1 cellular context compared by ENCODE assay signal in genomic region chr17:74957935-74958549, GRCh38.
A peak's percentile ranks its signal among the peaks of the same experiment; 100 is the strongest.
TF ChIP-seq lines count a peak whose summit lies in the region.

No MANE protein-coding gene starts in this region.

TF ChIP-seq in HepG2, 621 proteins besides CTCF, POLR2A, EP300 and RAD21 (continued from another document):
- TF ChIP-seq ZNF687 (CRISPR knock-in tag; IDR thresholded peaks at IDR 0.05): peak; percentile 6; the same call in 1 of the 2 replicates
- TF ChIP-seq HNRNPUL1 (IDR thresholded peaks at IDR 0.05; ENCODE audit: low read depth, low read length): no peak
- TF ChIP-seq YY1 (IDR thresholded peaks at IDR 0.05; ENCODE audit: insufficient read depth, insufficient replicate concordance, low read depth, low read length): peak; percentile 41
- no peak for TF ChIP-seq ZNF619 (CRISPR knock-in tag; IDR thresholded peaks at IDR 0.05)
- no peak for TF ChIP-seq CREB1 (IDR thresholded peaks at IDR 0.05)
- TF ChIP-seq CREB1 (CRISPR knock-in tag; IDR thresholded peaks at IDR 0.05): no peak
- TF ChIP-seq ZNF605 (CRISPR knock-in tag; IDR thresholded peaks at IDR 0.05): no peak
- TF ChIP-seq, protein P1, sequence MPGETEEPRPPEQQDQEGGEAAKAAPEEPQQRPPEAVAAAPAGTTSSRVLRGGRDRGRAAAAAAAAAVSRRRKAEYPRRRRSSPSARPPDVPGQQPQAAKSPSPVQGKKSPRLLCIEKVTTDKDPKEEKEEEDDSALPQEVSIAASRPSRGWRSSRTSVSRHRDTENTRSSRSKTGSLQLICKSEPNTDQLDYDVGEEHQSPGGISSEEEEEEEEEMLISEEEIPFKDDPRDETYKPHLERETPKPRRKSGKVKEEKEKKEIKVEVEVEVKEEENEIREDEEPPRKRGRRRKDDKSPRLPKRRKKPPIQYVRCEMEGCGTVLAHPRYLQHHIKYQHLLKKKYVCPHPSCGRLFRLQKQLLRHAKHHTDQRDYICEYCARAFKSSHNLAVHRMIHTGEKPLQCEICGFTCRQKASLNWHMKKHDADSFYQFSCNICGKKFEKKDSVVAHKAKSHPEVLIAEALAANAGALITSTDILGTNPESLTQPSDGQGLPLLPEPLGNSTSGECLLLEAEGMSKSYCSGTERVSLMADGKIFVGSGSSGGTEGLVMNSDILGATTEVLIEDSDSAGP (CRISPR knock-in tag; IDR thresholded peaks at IDR 0.05; ENCODE audit: borderline replicate concordance): peak; percentile 31; the same call in 1 of the 2 replicates
- TF ChIP-seq, protein P2, sequence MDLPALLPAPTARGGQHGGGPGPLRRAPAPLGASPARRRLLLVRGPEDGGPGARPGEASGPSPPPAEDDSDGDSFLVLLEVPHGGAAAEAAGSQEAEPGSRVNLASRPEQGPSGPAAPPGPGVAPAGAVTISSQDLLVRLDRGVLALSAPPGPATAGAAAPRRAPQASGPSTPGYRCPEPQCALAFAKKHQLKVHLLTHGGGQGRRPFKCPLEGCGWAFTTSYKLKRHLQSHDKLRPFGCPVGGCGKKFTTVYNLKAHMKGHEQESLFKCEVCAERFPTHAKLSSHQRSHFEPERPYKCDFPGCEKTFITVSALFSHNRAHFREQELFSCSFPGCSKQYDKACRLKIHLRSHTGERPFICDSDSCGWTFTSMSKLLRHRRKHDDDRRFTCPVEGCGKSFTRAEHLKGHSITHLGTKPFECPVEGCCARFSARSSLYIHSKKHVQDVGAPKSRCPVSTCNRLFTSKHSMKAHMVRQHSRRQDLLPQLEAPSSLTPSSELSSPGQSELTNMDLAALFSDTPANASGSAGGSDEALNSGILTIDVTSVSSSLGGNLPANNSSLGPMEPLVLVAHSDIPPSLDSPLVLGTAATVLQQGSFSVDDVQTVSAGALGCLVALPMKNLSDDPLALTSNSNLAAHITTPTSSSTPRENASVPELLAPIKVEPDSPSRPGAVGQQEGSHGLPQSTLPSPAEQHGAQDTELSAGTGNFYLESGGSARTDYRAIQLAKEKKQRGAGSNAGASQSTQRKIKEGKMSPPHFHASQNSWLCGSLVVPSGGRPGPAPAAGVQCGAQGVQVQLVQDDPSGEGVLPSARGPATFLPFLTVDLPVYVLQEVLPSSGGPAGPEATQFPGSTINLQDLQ (CRISPR knock-in tag; IDR thresholded peaks at IDR 0.05): no peak
- TF ChIP-seq, protein P3, sequence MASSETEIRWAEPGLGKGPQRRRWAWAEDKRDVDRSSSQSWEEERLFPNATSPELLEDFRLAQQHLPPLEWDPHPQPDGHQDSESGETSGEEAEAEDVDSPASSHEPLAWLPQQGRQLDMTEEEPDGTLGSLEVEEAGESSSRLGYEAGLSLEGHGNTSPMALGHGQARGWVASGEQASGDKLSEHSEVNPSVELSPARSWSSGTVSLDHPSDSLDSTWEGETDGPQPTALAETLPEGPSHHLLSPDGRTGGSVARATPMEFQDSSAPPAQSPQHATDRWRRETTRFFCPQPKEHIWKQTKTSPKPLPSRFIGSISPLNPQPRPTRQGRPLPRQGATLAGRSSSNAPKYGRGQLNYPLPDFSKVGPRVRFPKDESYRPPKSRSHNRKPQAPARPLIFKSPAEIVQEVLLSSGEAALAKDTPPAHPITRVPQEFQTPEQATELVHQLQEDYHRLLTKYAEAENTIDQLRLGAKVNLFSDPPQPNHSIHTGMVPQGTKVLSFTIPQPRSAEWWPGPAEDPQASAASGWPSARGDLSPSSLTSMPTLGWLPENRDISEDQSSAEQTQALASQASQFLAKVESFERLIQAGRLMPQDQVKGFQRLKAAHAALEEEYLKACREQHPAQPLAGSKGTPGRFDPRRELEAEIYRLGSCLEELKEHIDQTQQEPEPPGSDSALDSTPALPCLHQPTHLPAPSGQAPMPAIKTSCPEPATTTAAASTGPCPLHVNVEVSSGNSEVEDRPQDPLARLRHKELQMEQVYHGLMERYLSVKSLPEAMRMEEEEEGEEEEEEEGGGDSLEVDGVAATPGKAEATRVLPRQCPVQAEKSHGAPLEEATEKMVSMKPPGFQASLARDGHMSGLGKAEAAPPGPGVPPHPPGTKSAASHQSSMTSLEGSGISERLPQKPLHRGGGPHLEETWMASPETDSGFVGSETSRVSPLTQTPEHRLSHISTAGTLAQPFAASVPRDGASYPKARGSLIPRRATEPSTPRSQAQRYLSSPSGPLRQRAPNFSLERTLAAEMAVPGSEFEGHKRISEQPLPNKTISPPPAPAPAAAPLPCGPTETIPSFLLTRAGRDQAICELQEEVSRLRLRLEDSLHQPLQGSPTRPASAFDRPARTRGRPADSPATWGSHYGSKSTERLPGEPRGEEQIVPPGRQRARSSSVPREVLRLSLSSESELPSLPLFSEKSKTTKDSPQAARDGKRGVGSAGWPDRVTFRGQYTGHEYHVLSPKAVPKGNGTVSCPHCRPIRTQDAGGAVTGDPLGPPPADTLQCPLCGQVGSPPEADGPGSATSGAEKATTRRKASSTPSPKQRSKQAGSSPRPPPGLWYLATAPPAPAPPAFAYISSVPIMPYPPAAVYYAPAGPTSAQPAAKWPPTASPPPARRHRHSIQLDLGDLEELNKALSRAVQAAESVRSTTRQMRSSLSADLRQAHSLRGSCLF (CRISPR knock-in tag; IDR thresholded peaks at IDR 0.05; ENCODE audit: borderline replicate concordance): no peak
- peak; percentile 40; the same call in 1 of the 2 replicates for TF ChIP-seq NFKB2 (CRISPR knock-in tag; IDR thresholded peaks at IDR 0.05; ENCODE audit: borderline replicate concordance)
- peak; percentile 76 for TF ChIP-seq SMC3 (IDR thresholded peaks at IDR 0.05; ENCODE audit: low read length)
- TF ChIP-seq MAFF (IDR thresholded peaks at IDR 0.05; ENCODE audit: low read depth, low read length): no peak
- no peak for TF ChIP-seq ZKSCAN8 (CRISPR knock-in tag; IDR thresholded peaks at IDR 0.05; ENCODE audit: borderline replicate concordance)
- 0 out of 2 replicates have a peak, but pooled peaks have one; percentile 18 for TF ChIP-seq CEBPG (CRISPR knock-in tag; IDR thresholded peaks at IDR 0.05)
- no peak for TF ChIP-seq TCF7 (IDR thresholded peaks at IDR 0.05; ENCODE audit: low read depth)
- TF ChIP-seq CBX5 (CRISPR knock-in tag; IDR thresholded peaks at IDR 0.05; ENCODE audit: borderline replicate concordance): no peak
- TF ChIP-seq DNMT1 (CRISPR knock-in tag; IDR thresholded peaks at IDR 0.05): no peak
- peak; percentile 29 for TF ChIP-seq HNRNPLL (IDR thresholded peaks at IDR 0.05; ENCODE audit: low read depth, low read length, poor library complexity, severe bottlenecking)
- TF ChIP-seq CCDC6 (CRISPR knock-in tag; IDR thresholded peaks at IDR 0.05): no peak
- no peak for TF ChIP-seq YEATS4 (CRISPR knock-in tag; IDR thresholded peaks at IDR 0.05; ENCODE audit: borderline replicate concordance)
- TF ChIP-seq, protein P4, sequence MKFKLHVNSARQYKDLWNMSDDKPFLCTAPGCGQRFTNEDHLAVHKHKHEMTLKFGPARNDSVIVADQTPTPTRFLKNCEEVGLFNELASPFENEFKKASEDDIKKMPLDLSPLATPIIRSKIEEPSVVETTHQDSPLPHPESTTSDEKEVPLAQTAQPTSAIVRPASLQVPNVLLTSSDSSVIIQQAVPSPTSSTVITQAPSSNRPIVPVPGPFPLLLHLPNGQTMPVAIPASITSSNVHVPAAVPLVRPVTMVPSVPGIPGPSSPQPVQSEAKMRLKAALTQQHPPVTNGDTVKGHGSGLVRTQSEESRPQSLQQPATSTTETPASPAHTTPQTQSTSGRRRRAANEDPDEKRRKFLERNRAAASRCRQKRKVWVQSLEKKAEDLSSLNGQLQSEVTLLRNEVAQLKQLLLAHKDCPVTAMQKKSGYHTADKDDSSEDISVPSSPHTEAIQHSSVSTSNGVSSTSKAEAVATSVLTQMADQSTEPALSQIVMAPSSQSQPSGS (CRISPR knock-in tag; IDR thresholded peaks at IDR 0.05): no peak
- 0 out of 2 replicates have a peak, but pooled peaks have one; percentile 21 for TF ChIP-seq ZFX (CRISPR knock-in tag; IDR thresholded peaks at IDR 0.05; ENCODE audit: low read depth)
- no peak for TF ChIP-seq CBFB (CRISPR knock-in tag; IDR thresholded peaks at IDR 0.05)
- TF ChIP-seq ZFY (CRISPR knock-in tag; IDR thresholded peaks at IDR 0.05): 0 out of 2 replicates have a peak, but pooled peaks have one; percentile 16
- TF ChIP-seq GABPB1 (CRISPR knock-in tag; IDR thresholded peaks at IDR 0.05): 0 out of 2 replicates have a peak, but pooled peaks have one; percentile 22
- no peak for TF ChIP-seq ZNF468 (CRISPR knock-in tag; IDR thresholded peaks at IDR 0.05)
- TF ChIP-seq RNF2 (conservative IDR thresholded peaks at IDR 0.05; ENCODE audit: low read depth): no peak
- TF ChIP-seq KDM1A (CRISPR knock-in tag; IDR thresholded peaks at IDR 0.05): no peak
- peak; percentile 47; the same call in 1 of the 2 replicates for TF ChIP-seq ZBTB7B (CRISPR knock-in tag; IDR thresholded peaks at IDR 0.05)
- no peak for TF ChIP-seq STAT5B (CRISPR knock-in tag; IDR thresholded peaks at IDR 0.05)
